Comparison of ENCODE assay signal across 18 cellular contexts in genomic region chr7:95917622-95918021, GRCh38.
A peak's percentile ranks its signal among the peaks of the same experiment; 100 is the strongest.
DNase-seq lines count a peak whose midpoint lies in the region; ATAC-seq, FAIRE-seq and TF ChIP-seq lines count a peak whose summit lies in the region.
"Had no signal": no experiment of that assay in that cellular context is flagged by ENCODE, and none has a peak within 500 bp of the region (broad histone marks: within the 10 kb centered on the region; RNA-seq: fewer than 3 reads in every experiment).

No MANE protein-coding gene starts in this region.

- no peak overlapping the region for H3K4me3 Mint-ChIP-seq in activated CD8-positive, alpha-beta T cell treated with anti-CD3 and anti-CD28 coated beads for 36 hours
- H3K4me3 Mint-ChIP-seq: CD8-positive, alpha-beta memory T cell had no signal

- CTCF ChIA-PET in activated CD8-positive, alpha-beta T cell treated with anti-CD3 and anti-CD28 coated beads for 36 hours (lab: Charles Lee), result interaction anchor here (0.9 to 4.7 kb wide), 8 partner anchors 9 to 1264 kb away, joined by 3 to 29 read pairs (median 6); no protein-coding TSS in a partner anchor

- TF ChIP-seq RAD21 in liver (IDR thresholded peaks at IDR 0.05), result no peak

- H3K27ac ChIP-seq in VCaP (peak overlapping the region; percentile 44; the same call in 1 of the 2 replicates), liver (ENCODE audit: low read depth in 1 of 2, low read length in 2 of 2) (peak overlapping the region; percentile 15 to 69)
- H3K27ac ChIP-seq: BLaER1, KMS-11, PC-9, SK-N-MC had no signal

- FAIRE-seq in urothelium cell line (lab: Jason Lieb, UNC), result no peak
- FAIRE-seq: H1 had no signal

- ATAC-seq in activated CD8-positive, alpha-beta T cell treated with anti-CD3 and anti-CD28 coated beads for 36 hours, result no peak
- no peak for ATAC-seq in HG02678 (IDR thresholded peaks at IDR 0.05; ENCODE audit: unreplicated experiment)

- no peaks in the 10 kb centered on the region for H3K36me3 Mint-ChIP-seq in activated CD8-positive, alpha-beta T cell treated with anti-CD3 and anti-CD28 coated beads for 36 hours (ENCODE audit: low read depth)
- H3K36me3 Mint-ChIP-seq: CD8-positive, alpha-beta memory T cell had no signal

- H3K27ac Mint-ChIP-seq in activated CD8-positive, alpha-beta T cell treated with anti-CD3 and anti-CD28 coated beads for 36 hours, result no peak overlapping the region
- H3K27ac Mint-ChIP-seq: CD8-positive, alpha-beta memory T cell had no signal

- TF ChIP-seq CTCF in VCaP (conservative IDR thresholded peaks at IDR 0.05) (no peak), liver (IDR thresholded peaks at IDR 0.05; ENCODE audit: low read depth, low read length, missing input control) (no peak)
- no peak for TF ChIP-seq CTCF in activated CD8-positive, alpha-beta T cell treated with anti-CD3 and anti-CD28 coated beads for 36 hours (IDR thresholded peaks at IDR 0.05)

- no peaks in the 10 kb centered on the region for H3K9me3 Mint-ChIP-seq in activated CD8-positive, alpha-beta T cell treated with anti-CD3 and anti-CD28 coated beads for 36 hours
- H3K9me3 Mint-ChIP-seq: CD8-positive, alpha-beta memory T cell had no signal

- POLR2A ChIA-PET in activated CD8-positive, alpha-beta T cell treated with anti-CD3 and anti-CD28 coated beads for 36 hours (lab: Charles Lee), result no interaction called here

- H3K9ac ChIP-seq in liver (ENCODE audit: low read depth in 1 of 2, low read length in 2 of 2), result peak overlapping the region; percentile 40 to 56
- H3K9ac ChIP-seq: BLaER1, KMS-11 had no signal

- DNase-seq in NCI-H2227 treated with DMSO at 0.1 percent for 48 hours (lab: John Stamatoyannopoulos, UW) (peak; percentile 18), urothelium cell line (ENCODE audit: low spot score) (peak; percentile 11), GOT3 (lab: John Stamatoyannopoulos, UW) (no peak)
- no peak for DNase-seq in activated CD8-positive, alpha-beta T cell treated with anti-CD3 and anti-CD28 coated beads for 36 hours
- DNase-seq: CD8-positive, alpha-beta memory T cell; MM.1S; NCI-H1105; NCI-H2029; NCI-H2171 treated with DMSO at 0.1 percent for 48 hours; NCI-H510A treated with DMSO at 0.1 percent for 48 hours; PC-9 had no signal

- H3K4me3 ChIP-seq in liver (ENCODE audit: low read depth in 1 of 3, low read length in 3 of 3), result peak overlapping the region; percentile 47 to 71 (median 51)
- H3K4me3 ChIP-seq: BLaER1, PC-9, SK-N-MC had no signal

- intact Hi-C loops in activated CD8-positive, alpha-beta T cell treated with anti-CD3 and anti-CD28 coated beads for 36 hours (cut with micrococcal nuclease), result loop anchor here (5.0 to 10.0 kb wide), 2 partner anchors 487 to 1110 kb away; no protein-coding TSS in a partner anchor

- H3K4me1 ChIP-seq in liver (ENCODE audit: control insufficient read depth in 4 of 4, insufficient read depth in 4 of 4, low read length in 3 of 4), result peaks cover 0 to 9% (median 2%) of the 10 kb centered on the region in 4 donors
- H3K4me1 ChIP-seq: BLaER1 had no signal

- peaks cover 2% of the 10 kb centered on the region for H3K4me1 Mint-ChIP-seq in activated CD8-positive, alpha-beta T cell treated with anti-CD3 and anti-CD28 coated beads for 36 hours (ENCODE audit: low read depth)

- H3K27me3 ChIP-seq in liver (ENCODE audit: control insufficient read depth in 4 of 4, insufficient read depth in 4 of 4, low read length in 3 of 4), result peaks cover 0 to 3% (median 0%) of the 10 kb centered on the region in 4 donors
- H3K27me3 ChIP-seq: BLaER1 had no signal

- no peaks in the 10 kb centered on the region for H3K36me3 ChIP-seq in liver (ENCODE audit: control insufficient read depth in 4 of 4, insufficient read depth in 3 of 4, low read depth in 1 of 4, low read length in 3 of 4)
- H3K36me3 ChIP-seq: BLaER1 had no signal

- peaks cover 14% of the 10 kb centered on the region for H3K27me3 Mint-ChIP-seq in activated CD8-positive, alpha-beta T cell treated with anti-CD3 and anti-CD28 coated beads for 36 hours

- no peaks in the 10 kb centered on the region for H3K9me3 ChIP-seq in liver (ENCODE audit: control insufficient read depth in 4 of 4, low read length in 3 of 4)
- H3K9me3 ChIP-seq: BLaER1 had no signal

- WGBS in liver, result 46% methylated on average over 8 of the region's 8 CpGs

TF ChIP-seq in liver, 16 proteins besides CTCF, POLR2A, EP300 and RAD21:
- no peak for TF ChIP-seq HNF4A (conservative IDR thresholded peaks at IDR 0.05)
- TF ChIP-seq YY1 (IDR thresholded peaks at IDR 0.05), result peak; percentile 64
- no peak for TF ChIP-seq EGR1 (IDR thresholded peaks at IDR 0.05; ENCODE audit: low read depth in 2 of 2)

Comparison
In these comparisons a context has a peak if more than half of its experiments do, and no peak if none do; other contexts are left out.
1. DNase-seq: peak in NCI-H2227 treated with DMSO at 0.1 percent for 48 hours (single experiment) and urothelium cell line (single experiment); none in activated CD8-positive, alpha-beta T cell treated with anti-CD3 and anti-CD28 coated beads for 36 hours (single experiment) and GOT3 (single experiment).